Comparison of ENCODE assay signal across 8 cellular contexts in genomic region chr7:964401-965231, GRCh38. TPM values are rescaled to one million over a fixed set of nuclear protein-coding genes. Genes with fewer than 3 reads are reported as not detected.
DNase-seq lines count a peak whose midpoint lies in the region; ATAC-seq and TF ChIP-seq lines count a peak whose summit lies in the region.

No MANE protein-coding gene starts in this region.

- TF ChIP-seq CTCF in WERI-Rb-1 (IDR thresholded peaks at IDR 0.05; ENCODE audit: low read depth, low read length): 0 out of 2 replicates have a peak, but pooled peaks have one; percentile 9

- intact Hi-C loops in right cardiac atrium (cut with DNase I): no loop called here

- H3K4me3 ChIP-seq in WERI-Rb-1 (ENCODE audit: low read depth, low read length) (no peak overlapping the region), right cardiac atrium (ENCODE audit: low read length) (no peak overlapping the region)

- no peak overlapping the region for H3K4me3 Mint-ChIP-seq in stimulated activated naive B cell treated with anti-CD40 and anti-IgM and Interleukin-4, amounts not matched to agents 10 μg/mL and 1 μg/mL and 100 μg/mL, for 72 hours
- H3K4me3 Mint-ChIP-seq in activated T-helper 17 cell treated with anti-CD3 and anti-CD28 coated beads, Interleukin-2, amount 50 U/mL, for 72 hours: no peak overlapping the region

- peaks cover 21 to 28% of the 10 kb centered on the region in 2 donors for H3K36me3 Mint-ChIP-seq in stimulated activated naive B cell treated with anti-CD40 and anti-IgM and Interleukin-4, amounts not matched to agents 10 μg/mL and 1 μg/mL and 100 μg/mL, for 72 hours
- peaks cover 34% of the 10 kb centered on the region for H3K36me3 Mint-ChIP-seq in activated T-helper 17 cell treated with anti-CD3 and anti-CD28 coated beads, Interleukin-2, amount 50 U/mL, for 72 hours (ENCODE audit: low read depth)

- H3K9me3 Mint-ChIP-seq in stimulated activated naive B cell treated with anti-CD40 and anti-IgM and Interleukin-4, amounts not matched to agents 10 μg/mL and 1 μg/mL and 100 μg/mL, for 72 hours: peaks cover 0 to 1% of the 10 kb centered on the region in 2 donors
- H3K9me3 Mint-ChIP-seq in activated T-helper 17 cell treated with anti-CD3 and anti-CD28 coated beads, Interleukin-2, amount 50 U/mL, for 72 hours: no peaks in the 10 kb centered on the region

- peak; percentile 34 to 59 for ATAC-seq in right cardiac atrium
- peak; percentile 51 to 60 for ATAC-seq in stimulated activated naive B cell treated with anti-CD40 and anti-IgM and Interleukin-4, amounts not matched to agents 10 μg/mL and 1 μg/mL and 100 μg/mL, for 72 hours (replicated peaks)
- ATAC-seq in activated T-helper 17 cell treated with anti-CD3 and anti-CD28 coated beads, Interleukin-2, amount 50 U/mL, for 72 hours (replicated peaks): no peak
- no peak for ATAC-seq in GM19324 (IDR thresholded peaks at IDR 0.05; ENCODE audit: low FRiP score, unreplicated experiment)

- H3K27ac ChIP-seq in WERI-Rb-1 (no peak overlapping the region), right cardiac atrium (ENCODE audit: low read length) (peak overlapping the region; percentile 67)

- peaks cover 8 to 18% of the 10 kb centered on the region in 2 donors for H3K27me3 Mint-ChIP-seq in stimulated activated naive B cell treated with anti-CD40 and anti-IgM and Interleukin-4, amounts not matched to agents 10 μg/mL and 1 μg/mL and 100 μg/mL, for 72 hours
- no peaks in the 10 kb centered on the region for H3K27me3 Mint-ChIP-seq in activated T-helper 17 cell treated with anti-CD3 and anti-CD28 coated beads, Interleukin-2, amount 50 U/mL, for 72 hours

- H3K27me3 ChIP-seq in WERI-Rb-1 (ENCODE audit: insufficient read depth, low read depth, severe bottlenecking) (no peaks in the 10 kb centered on the region), right cardiac atrium (ENCODE audit: control insufficient read depth, insufficient read depth) (no peaks in the 10 kb centered on the region)

- 18% methylated on average over 27 of the region's 27 CpGs for WGBS in right cardiac atrium

- peak; percentile 30 for DNase-seq in NCI-H748 (lab: John Stamatoyannopoulos, UW; ENCODE audit: unreplicated experiment)
- no peak for DNase-seq in NCI-H748 treated with DMSO at 0.1 percent for 48 hours (lab: John Stamatoyannopoulos, UW)
- DNase-seq in WERI-Rb-1: no peak
- peak; percentile 28 to 68 (median 67) for DNase-seq in right cardiac atrium
- DNase-seq in stimulated activated naive B cell treated with anti-CD40 and anti-IgM and Interleukin-4, amounts not matched to agents 10 μg/mL and 1 μg/mL and 100 μg/mL, for 72 hours: no peak
- DNase-seq in activated T-cell treated with anti-CD3 and anti-CD28 coated beads, Interleukin-2, amount 50 U/mL, for 48 hours: no peak

- no peaks in the 10 kb centered on the region for H3K9me3 ChIP-seq in WERI-Rb-1 (ENCODE audit: severe bottlenecking)
- no peaks in the 10 kb centered on the region for H3K9me3 ChIP-seq in right cardiac atrium (ENCODE audit: control insufficient read depth, low read length)

- peaks cover 24% of the 10 kb centered on the region for H3K36me3 ChIP-seq in WERI-Rb-1

- peaks cover 7% of the 10 kb centered on the region for H3K4me1 ChIP-seq in right cardiac atrium (ENCODE audit: control insufficient read depth, insufficient read depth, low read length)

- peaks cover 24 to 57% of the 10 kb centered on the region in 2 donors for H3K4me1 Mint-ChIP-seq in stimulated activated naive B cell treated with anti-CD40 and anti-IgM and Interleukin-4, amounts not matched to agents 10 μg/mL and 1 μg/mL and 100 μg/mL, for 72 hours
- H3K4me1 Mint-ChIP-seq in activated T-helper 17 cell treated with anti-CD3 and anti-CD28 coated beads, Interleukin-2, amount 50 U/mL, for 72 hours: peaks cover 9% of the 10 kb centered on the region

- peak overlapping the region; percentile 33 for H3K27ac Mint-ChIP-seq in stimulated activated naive B cell treated with anti-CD40 and anti-IgM and Interleukin-4, amounts not matched to agents 10 μg/mL and 1 μg/mL and 100 μg/mL, for 72 hours
- no peak overlapping the region for H3K27ac Mint-ChIP-seq in activated T-helper 17 cell treated with anti-CD3 and anti-CD28 coated beads, Interleukin-2, amount 50 U/mL, for 72 hours

RNA-seq across cellular contexts. Expression of gene ADAP1, which starts 10.1 kb away (rescaled TPM):
- total RNA-seq in right cardiac atrium: 1 to 10 TPM; 4.8 to 7.1 (median 6.4) TPM
- polyA plus RNA-seq in right cardiac atrium: 8.4 TPM
- total RNA-seq in activated T-helper 17 cell treated with anti-CD3 and anti-CD28 coated beads, Interleukin-2, amount 50 U/mL, for 72 hours: 10 to 100 TPM in 1 of 2 donors, 1 to 10 TPM in 1; 2.3 to 23.7 TPM

RNA-seq across cellular contexts. Expression of gene COX19, which starts 10.7 kb away (rescaled TPM):
- 1 to 10 TPM; 6.3 to 8.8 (median 7.8) TPM for total RNA-seq in right cardiac atrium
- polyA plus RNA-seq in right cardiac atrium: 5.8 TPM
- 10 to 100 TPM; 13.7 to 20.8 TPM for total RNA-seq in activated T-helper 17 cell treated with anti-CD3 and anti-CD28 coated beads, Interleukin-2, amount 50 U/mL, for 72 hours

RNA-seq across cellular contexts. Expression of gene CYP2W1, which starts 18.4 kb away (rescaled TPM):
- not detected for total RNA-seq in right cardiac atrium
- not detected for polyA plus RNA-seq in right cardiac atrium
- not detected for total RNA-seq in activated T-helper 17 cell treated with anti-CD3 and anti-CD28 coated beads, Interleukin-2, amount 50 U/mL, for 72 hours

Comparison
In these comparisons a context has a peak if more than half of its experiments do, and no peak if none do; other contexts are left out.
1. DNase-seq: peak in NCI-H748 (single experiment) and right cardiac atrium (3 of 3); none in NCI-H748 treated with DMSO at 0.1 percent for 48 hours (single experiment), WERI-Rb-1 (single experiment), stimulated activated naive B cell treated with anti-CD40 and anti-IgM and Interleukin-4, amounts not matched to agents 10 μg/mL and 1 μg/mL and 100 μg/mL, for 72 hours (single experiment) and activated T-cell treated with anti-CD3 and anti-CD28 coated beads, Interleukin-2, amount 50 U/mL, for 48 hours (0 of 2).
2. ATAC-seq: peak in right cardiac atrium (2 of 2) and stimulated activated naive B cell treated with anti-CD40 and anti-IgM and Interleukin-4, amounts not matched to agents 10 μg/mL and 1 μg/mL and 100 μg/mL, for 72 hours (2 of 2); none in activated T-helper 17 cell treated with anti-CD3 and anti-CD28 coated beads, Interleukin-2, amount 50 U/mL, for 72 hours (single experiment) and GM19324 (single experiment).